In the genomic region with DNA sequence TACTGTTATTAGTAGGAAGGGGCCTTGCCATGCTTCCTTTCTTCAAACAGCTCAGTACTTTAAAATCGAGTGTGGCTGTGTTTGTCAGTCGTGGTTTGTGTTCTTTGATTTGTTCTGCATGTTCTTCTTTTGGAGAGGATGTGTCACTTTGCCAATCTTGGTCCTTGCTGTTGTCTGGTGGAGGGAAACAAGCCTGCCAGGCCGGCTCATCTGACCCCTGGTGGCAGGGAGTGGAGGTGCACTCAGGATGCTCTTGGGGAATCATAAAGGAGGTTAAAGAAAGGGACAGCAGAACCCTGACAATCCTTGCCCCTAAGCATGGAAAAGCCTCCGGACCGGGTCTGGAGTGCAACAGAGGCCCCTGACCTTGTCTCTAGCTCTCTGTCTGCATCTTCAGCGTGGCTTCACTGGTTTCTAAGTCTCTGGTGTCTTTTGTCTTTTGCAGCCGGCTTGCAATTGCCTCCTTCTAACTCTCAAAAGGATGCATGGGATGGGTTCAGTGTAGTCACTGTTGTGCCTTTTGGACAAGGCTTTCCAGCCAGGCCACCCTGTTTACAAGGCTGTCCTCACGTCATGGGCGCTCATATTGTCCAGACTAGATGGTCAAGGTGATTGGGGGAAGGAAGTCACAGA, we compare ENCODE assay signal across 8 cellular contexts.
DNase-seq lines count a peak whose midpoint lies in the region; FAIRE-seq and TF ChIP-seq lines count a peak whose summit lies in the region.

No MANE protein-coding gene starts in this region.

- H3K36me3 ChIP-seq in bronchial epithelial cell (ENCODE audit: control insufficient read depth, insufficient read depth, low read length) = no peaks in the 10 kb centered on the region

- peak; percentile 9 to 43 for DNase-seq in NCI-H2081 (lab: John Stamatoyannopoulos, UW)
- no peak for DNase-seq in NCI-H2081 treated with DMSO at 0.1 percent for 48 hours (lab: John Stamatoyannopoulos, UW)
- peak; percentile 4 for DNase-seq in HFF-Myc (ENCODE audit: extremely low read depth, low read depth)
- DNase-seq in NCI-H1105 (lab: John Stamatoyannopoulos, UW) = peak; percentile 36
- DNase-seq in bronchial epithelial cell (ENCODE audit: low read depth) = peak; percentile 64
- DNase-seq in kidney tubule cell (ENCODE audit: low spot score) = peak; percentile 68
- peak; percentile 67 for DNase-seq in stimulated activated CD4-positive, alpha-beta T cell treated with anti-CD3 and anti-CD28 coated beads, Interleukin-4, amount 100 ng/mL, for 24 hours

- no peak overlapping the region for H3K4me3 ChIP-seq in HFF-Myc (replicated peaks; ENCODE audit: low read depth, low read length)
- H3K4me3 ChIP-seq in WI38 (ENCODE audit: low read depth, low read length) = no peak overlapping the region
- H3K4me3 ChIP-seq in bronchial epithelial cell (ENCODE audit: low read depth, low read length) = no peak overlapping the region

- H3K27me3 ChIP-seq in bronchial epithelial cell (ENCODE audit: control insufficient read depth, insufficient read depth, low read length) = no peaks in the 10 kb centered on the region

- peak; percentile 36 for FAIRE-seq in bronchial epithelial cell (lab: Jason Lieb, UNC)

- peak; percentile 81 for TF ChIP-seq CTCF in HFF-Myc (IDR thresholded peaks at IDR 0.05; ENCODE audit: low read depth, low read length, missing control alignments)
- peak; percentile 63 for TF ChIP-seq CTCF in WI38 (IDR thresholded peaks at IDR 0.05; ENCODE audit: low read depth, low read length)
- TF ChIP-seq CTCF in bronchial epithelial cell (IDR thresholded peaks at IDR 0.05; ENCODE audit: insufficient read depth, low read length, severe bottlenecking) = peak; percentile 94
